ENCODE assay signal across 15 cellular contexts in the genomic region with DNA sequence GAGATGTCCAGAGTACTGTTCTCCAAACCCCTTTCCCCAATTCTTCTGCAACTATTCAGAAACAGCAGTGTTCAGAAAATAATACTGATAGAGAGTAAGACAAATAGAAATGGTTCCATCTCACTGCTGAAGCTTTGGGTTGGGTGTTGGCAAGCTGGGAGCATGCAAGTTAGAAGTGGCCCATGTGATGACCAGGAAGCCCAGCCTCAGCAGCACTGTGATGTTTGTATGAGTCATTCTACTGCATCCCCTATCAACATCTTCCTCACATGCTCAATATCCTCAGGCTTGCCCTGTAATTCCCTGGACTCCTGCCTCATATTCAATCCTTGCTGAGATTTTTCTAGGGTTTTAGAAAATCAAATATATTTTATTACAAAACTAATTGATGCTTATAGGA.
DNase-seq lines count a peak whose midpoint lies in the region; ATAC-seq and TF ChIP-seq lines count a peak whose summit lies in the region.
"Had no signal": no experiment of that assay in that cellular context is flagged by ENCODE, and none has a peak within 500 bp of the region (broad histone marks: within the 10 kb centered on the region; RNA-seq: fewer than 3 reads in every experiment).

No MANE protein-coding gene starts in this region.

- H3K36me3 ChIP-seq in thyroid gland, result no peaks in the 10 kb centered on the region
- H3K36me3 ChIP-seq: BLaER1, esophagus squamous epithelium, SJCRH30 had no signal

- H3K27me3 ChIP-seq in thyroid gland, result no peaks in the 10 kb centered on the region
- H3K27me3 ChIP-seq: esophagus squamous epithelium, SJCRH30 had no signal

- H3K9me3 ChIP-seq in thyroid gland, result no peaks in the 10 kb centered on the region
- H3K9me3 ChIP-seq: BLaER1, esophagus squamous epithelium, SJCRH30 had no signal

- no peak overlapping the region for H3K27ac ChIP-seq in thyroid gland
- H3K27ac ChIP-seq: BLaER1, esophagus squamous epithelium, SJCRH30, skin epidermis had no signal

- H3K4me1 ChIP-seq in thyroid gland, result no peaks in the 10 kb centered on the region
- H3K4me1 ChIP-seq: esophagus squamous epithelium had no signal

- no peak for TF ChIP-seq CTCF in foreskin fibroblast (IDR thresholded peaks at IDR 0.05; ENCODE audit: low read depth, low read length)
- TF ChIP-seq CTCF in thyroid gland (IDR thresholded peaks at IDR 0.05), result no peak

- intact Hi-C loops in thyroid gland (cut with DNase I), result no loop called here

- DNase-seq in foreskin fibroblast, result peak; percentile 17 to 73
- no peak for DNase-seq in NCI-H524 (lab: John Stamatoyannopoulos, UW)
- no peak for DNase-seq in thyroid gland
- DNase-seq: central memory CD4-positive, alpha-beta T cell; esophagus squamous epithelium; natural killer cell; SJCRH30; trophoblast cell had no signal

- peak; percentile 46 for ATAC-seq in GM18505 (IDR thresholded peaks at IDR 0.05; ENCODE audit: unreplicated experiment)
- peak; percentile 36 for ATAC-seq in GM21723 (IDR thresholded peaks at IDR 0.05; ENCODE audit: unreplicated experiment)
- ATAC-seq in HG03457 (IDR thresholded peaks at IDR 0.05; ENCODE audit: unreplicated experiment), result peak; percentile 31
- ATAC-seq in GM18520 (IDR thresholded peaks at IDR 0.05; ENCODE audit: unreplicated experiment), result no peak
- no peak for ATAC-seq in HG03045 (IDR thresholded peaks at IDR 0.05; ENCODE audit: unreplicated experiment)
- ATAC-seq: natural killer cell had no signal

- no peak for TF ChIP-seq POLR2A in GM18505 (IDR thresholded peaks at IDR 0.05; ENCODE audit: borderline replicate concordance, extremely low read depth, insufficient read depth, insufficient read length)
- TF ChIP-seq POLR2A in thyroid gland (IDR thresholded peaks at IDR 0.05), result no peak

- H3K4me3 ChIP-seq in foreskin fibroblast (ENCODE audit: low read depth in 1 of 2, low read length in 2 of 2) (no peak overlapping the region), thyroid gland (replicated peaks in 1 of 3) (no peak overlapping the region)
- H3K4me3 ChIP-seq: BLaER1, esophagus squamous epithelium, SJCRH30, skin epidermis had no signal

Comparison
In these comparisons a context has a peak if more than half of its experiments do, and no peak if none do; other contexts are left out.
1. ATAC-seq: peak in GM18505 (single experiment), GM21723 (single experiment) and HG03457 (single experiment); none in GM18520 (single experiment) and HG03045 (single experiment).
2. DNase-seq: peak in foreskin fibroblast (2 of 2); none in NCI-H524 (0 of 2) and thyroid gland (0 of 2).